In genomic region chr1:109643385-109644230, GRCh38 we compare ENCODE assay signal across 1 cellular context.
TF ChIP-seq lines count a peak whose summit lies in the region.

No MANE protein-coding gene starts in this region.

TF ChIP-seq in K562, 482 proteins besides CTCF, POLR2A, EP300 and RAD21 (continues in another document):
- TF ChIP-seq MAZ (CRISPR knock-in tag; conservative IDR thresholded peaks at IDR 0.05 in 1 of 2, IDR thresholded peaks at IDR 0.05 in 1 of 2) = peak; percentile 50 to 66; a peak in 2 of 4 replicates
- TF ChIP-seq ELF1 (tag; IDR thresholded peaks at IDR 0.05) = no peak
- peak; percentile 68 for TF ChIP-seq RB1 (IDR thresholded peaks at IDR 0.05; ENCODE audit: low read depth)
- TF ChIP-seq DEAF1 (CRISPR knock-in tag; IDR thresholded peaks at IDR 0.05) = peak; percentile 81
- peak; percentile 94 for TF ChIP-seq SMC3 (conservative IDR thresholded peaks at IDR 0.05; ENCODE audit: insufficient read depth, low read depth, low read length)
- TF ChIP-seq SOX6 (IDR thresholded peaks at IDR 0.05) = peak; percentile 34; the same call in 1 of the 2 replicates
- peak; percentile 73 for TF ChIP-seq CC2D1A (IDR thresholded peaks at IDR 0.05)
- peak; percentile 36; the same call in 1 of the 2 replicates for TF ChIP-seq ZNF740 (CRISPR knock-in tag; IDR thresholded peaks at IDR 0.05)
- 0 out of 4 replicates have a peak, but pooled peaks of 1 of the 2 experiments have one; percentile 14 for TF ChIP-seq ZNF740 (tag; IDR thresholded peaks at IDR 0.05)
- TF ChIP-seq ZFX (CRISPR knock-in tag; IDR thresholded peaks at IDR 0.05) = peak; percentile 81
- peak; percentile 82; the same call in 1 of the 2 replicates for TF ChIP-seq PREB (CRISPR knock-in tag; IDR thresholded peaks at IDR 0.05)
- no peak for TF ChIP-seq MCM7 (IDR thresholded peaks at IDR 0.05)
- TF ChIP-seq HMBOX1 (IDR thresholded peaks at IDR 0.05) = peak; percentile 57; the same call in 1 of the 2 replicates
- no peak for TF ChIP-seq PHF20 (IDR thresholded peaks at IDR 0.05; ENCODE audit: partially characterized antibody)
- peak; percentile 47; the same call in 1 of the 2 replicates for TF ChIP-seq BHLHE40 (IDR thresholded peaks at IDR 0.05; ENCODE audit: low read length)
- no peak for TF ChIP-seq ARID3B (CRISPR knock-in tag; IDR thresholded peaks at IDR 0.05; ENCODE audit: borderline replicate concordance)
- TF ChIP-seq CTBP1 (IDR thresholded peaks at IDR 0.05; ENCODE audit: borderline replicate concordance) = peak; percentile 43; the same call in 1 of the 2 replicates
- peak; percentile 69 for TF ChIP-seq SP1 (CRISPR knock-in tag; IDR thresholded peaks at IDR 0.05)
- no peak for TF ChIP-seq ZBTB2 (IDR thresholded peaks at IDR 0.05)
- TF ChIP-seq ZNF282 (CRISPR knock-in tag; IDR thresholded peaks at IDR 0.05) = no peak
- TF ChIP-seq L3MBTL2 (IDR thresholded peaks at IDR 0.05) = peak; percentile 66
- TF ChIP-seq ETV5 (CRISPR knock-in tag; IDR thresholded peaks at IDR 0.05; ENCODE audit: low read depth) = peak; percentile 55; the same call in 1 of the 2 replicates
- peak in 2 of 3 experiments; percentile 24 to 47 for TF ChIP-seq YY1 (IDR thresholded peaks at IDR 0.05; ENCODE audit: borderline replicate concordance in 1 of 3, control insufficient read depth in 1 of 3, extremely low read depth in 1 of 3, insufficient read depth in 3 of 3, insufficient read length in 1 of 3, insufficient replicate concordance in 2 of 3, low read depth in 1 of 3, low read length in 2 of 3)
- TF ChIP-seq MGA (IDR thresholded peaks at IDR 0.05) = 0 out of 2 replicates have a peak, but pooled peaks have one; percentile 13
- peak in 1 of 2 experiments; percentile 80; a peak in 1 of 4 replicates for TF ChIP-seq RCOR1 (IDR thresholded peaks at IDR 0.05; ENCODE audit: borderline replicate concordance in 1 of 2, low read depth in 2 of 2, low read length in 2 of 2)
- TF ChIP-seq HMGXB4 (CRISPR knock-in tag; IDR thresholded peaks at IDR 0.05) = peak; percentile 60; the same call in 1 of the 2 replicates
- peak; percentile 21; the same call in 1 of the 2 replicates for TF ChIP-seq KLF16 (IDR thresholded peaks at IDR 0.05)
- no peak for TF ChIP-seq SRSF7 (optimal IDR thresholded peaks at IDR 0.05; ENCODE audit: low read depth, low read length)
- TF ChIP-seq E2F4 (CRISPR knock-in tag; IDR thresholded peaks at IDR 0.05; ENCODE audit: low read depth) = peak; percentile 60; the same call in 1 of the 2 replicates
- TF ChIP-seq MYNN (IDR thresholded peaks at IDR 0.05) = 0 out of 2 replicates have a peak, but pooled peaks have one; percentile 29
- TF ChIP-seq MYNN (CRISPR knock-in tag; IDR thresholded peaks at IDR 0.05) = no peak
- TF ChIP-seq ZNF384 (IDR thresholded peaks at IDR 0.05; ENCODE audit: low read depth, low read length) = 0 out of 2 replicates have a peak, but pooled peaks have one; percentile 5
- TF ChIP-seq NONO (IDR thresholded peaks at IDR 0.05; ENCODE audit: low read depth in 2 of 2, low read length in 1 of 2) = 0 out of 4 replicates have a peak, but pooled peaks of 1 of the 2 experiments have one; percentile 37
